6 cellular contexts compared by ENCODE assay signal in genomic region chr19:45717983-45718650, GRCh38. TPM values are rescaled to one million over a fixed set of nuclear protein-coding genes. Genes with fewer than 3 reads are reported as not detected.
DNase-seq lines count a peak whose midpoint lies in the region; ATAC-seq, FAIRE-seq and TF ChIP-seq lines count a peak whose summit lies in the region.

No MANE protein-coding gene starts in this region.

- H3K36me3 Mint-ChIP-seq in naive B cell: peaks cover 0 to 8% of the 10 kb centered on the region in 2 donors

- peak overlapping the region; percentile 81 for H3K4me3 ChIP-seq in astrocyte of the cerebellum (ENCODE audit: low read depth, low read length)

- H3K27me3 Mint-ChIP-seq in naive B cell: no peaks in the 10 kb centered on the region

- no peaks in the 10 kb centered on the region for H3K9me3 Mint-ChIP-seq in naive B cell

- FAIRE-seq in GM12891 (lab: Jason Lieb, UNC): peak; percentile 69

- ATAC-seq in naive B cell (ENCODE audit: low read depth in 2 of 2) (no peak), GM21825 (IDR thresholded peaks at IDR 0.05; ENCODE audit: unreplicated experiment) (no peak)

- H3K27ac Mint-ChIP-seq in naive B cell: peak overlapping the region; percentile 84 to 99 (median 98)

- peak; percentile 52; the same call in 1 of the 2 replicates for TF ChIP-seq POLR2A in GM12891 (IDR thresholded peaks at IDR 0.05; ENCODE audit: low read depth, low read length)

- in situ Hi-C loops in astrocyte of the cerebellum (cut with HindIII; ENCODE audit: low sequenced_read_pairs): no loop called here

- peak overlapping the region; percentile 86 to 99 (median 97) for H3K4me3 Mint-ChIP-seq in naive B cell

- DNase-seq in GM12891 (ENCODE audit: insufficient read length, low spot score) (no peak), astrocyte of the cerebellum (ENCODE audit: low read depth) (no peak), naive B cell (no peak), HUDEP-2 (lab: John Stamatoyannopoulos, UW; ENCODE audit: unreplicated experiment in 76 of 76) (no peak)
- DNase-seq in activated CD4-positive, CD25-positive, alpha-beta regulatory T cell (lab: John Stamatoyannopoulos, UW): no peak

- no peak for TF ChIP-seq CTCF in astrocyte of the cerebellum (IDR thresholded peaks at IDR 0.05; ENCODE audit: low read depth, low read length, missing control alignments)

- peaks cover 35 to 41% (median 40%) of the 10 kb centered on the region in 3 donors for H3K4me1 Mint-ChIP-seq in naive B cell

TF ChIP-seq in GM12891, 5 proteins besides CTCF, POLR2A, EP300 and RAD21:
- TF ChIP-seq POLR2AphosphoS5 (IDR thresholded peaks at IDR 0.05; ENCODE audit: low read depth, low read length) (peak; percentile 6; the same call in 1 of the 2 replicates), PAX5 (IDR thresholded peaks at IDR 0.05; ENCODE audit: insufficient read depth, low read length, severe bottlenecking) (no peak)
TF ChIP-seq in GM12891: peak in this region for 1.

RNA-seq across cellular contexts. Expression of gene FBXO46, which starts 12.6 kb away (rescaled TPM):
- 13.4 TPM for polyA plus RNA-seq in GM12891 (2012; ENCODE audit: low read depth, missing spikeins)
- polyA plus RNA-seq in naive B cell (ENCODE audit: low read depth in 6 of 6): 10 to 100 TPM in 5 of 6 donors, 1 to 10 TPM in 1; 9.4 to 23.0 (median 13.9) TPM

RNA-seq across cellular contexts. Expression of gene MEIOSIN, which starts 15.1 kb away (rescaled TPM):
- 0.05 TPM for polyA plus RNA-seq in GM12891 (2012; ENCODE audit: low read depth, missing spikeins)
- polyA plus RNA-seq in naive B cell (ENCODE audit: low read depth in 6 of 6): not detected

RNA-seq across cellular contexts. Expression of gene QPCTL, which starts 25.7 kb away (rescaled TPM):
- polyA plus RNA-seq in GM12891 (2012; ENCODE audit: low read depth, missing spikeins): 10.8 TPM
- polyA plus RNA-seq in naive B cell (ENCODE audit: low read depth in 6 of 6): 1 to 10 TPM in 5 of 6 donors, under 1 TPM in 1; 0.70 to 6.8 (median 1.7) TPM

RNA-seq across cellular contexts. Expression of gene SNRPD2, which starts 26.4 kb away (rescaled TPM):
- polyA plus RNA-seq in GM12891 (2012; ENCODE audit: low read depth, missing spikeins): 683 TPM
- polyA plus RNA-seq in naive B cell (ENCODE audit: low read depth in 6 of 6): 1,000 to 10,000 TPM in 2 of 6 donors, 100 to 1,000 TPM in 4; 808 to 1,139 (median 906) TPM

RNA-seq across cellular contexts. Expression of gene GIPR, which starts 50.1 kb away (rescaled TPM):
- 17.4 TPM for polyA plus RNA-seq in GM12891 (2012; ENCODE audit: low read depth, missing spikeins)
- not detected for polyA plus RNA-seq in naive B cell (ENCODE audit: low read depth in 6 of 6)
